ENCODE assay signal across 33 cellular contexts in genomic region chr6:131643855-131644460, GRCh38. TPM values are rescaled to one million over a fixed set of nuclear protein-coding genes. Genes with fewer than 3 reads are reported as not detected.
"Had no signal": no experiment of that assay in that cellular context is flagged by ENCODE, and none has a peak within 500 bp of the region (broad histone marks: within the 10 kb centered on the region; RNA-seq: fewer than 3 reads in every experiment).

No MANE protein-coding gene starts in this region.

- H3K4me3 ChIP-seq: ascending aorta, body of pancreas, breast epithelium, MG63, Peyer's patch had no signal

- H3K27ac ChIP-seq: ascending aorta, body of pancreas, breast epithelium, RWPE1 had no signal

- H3K4me1 Mint-ChIP-seq: activated CD4-positive, alpha-beta T cell treated with anti-CD3 and anti-CD28 coated beads for 36 hours; activated naive CD4-positive, alpha-beta T cell treated with anti-CD3 and anti-CD28 coated beads, Interleukin-2, amount 50 U/mL, for 24 hours; activated naive CD8-positive, alpha-beta T cell treated with anti-CD3 and anti-CD28 coated beads, Interleukin-2, amount 10 ng/mL, durations not matched to agents 7 days and 5 days; IgD-negative memory B cell; WTC11 had no signal

- DNase-seq: activated CD4-positive, alpha-beta T cell treated with anti-CD3 and anti-CD28 coated beads for 36 hours; activated CD4-positive, alpha-beta T cell treated with anti-CD3 and anti-CD28 coated beads, Interleukin-2, amount 10 ng/mL, durations not matched to agents 7 days and 5 days; activated CD4-positive, alpha-beta T cell treated with anti-CD3 and anti-CD28 coated beads, Interleukin-2, amount 50 U/mL, for 48 hours; activated CD8-positive, alpha-beta T cell treated with anti-CD3 and anti-CD28 coated beads, Interleukin-2, amount 10 ng/mL, durations not matched to agents 7 days and 5 days; activated gamma-delta T cell; activated naive CD4-positive, alpha-beta T cell treated with Interleukin-2 at 50 U/mL for 16 hours; activated naive CD8-positive, alpha-beta T cell treated with anti-CD3 and anti-CD28 coated beads, Interleukin-2, amount 10 ng/mL, durations not matched to agents 7 days and 5 days; activated T-cell treated with anti-CD3 and anti-CD28 coated beads, Interleukin-2, amount 50 U/mL, for 24 hours; Kasumi-1; KG1; MG63; MV-4-11; NCI-H146; NCI-H187; NCI-H226; NCI-H524; PC-3; SIG-M5; SW 1271; T-helper 1 cell; T-helper 2 cell; T-helper 9 cell had no signal

- H3K36me3 Mint-ChIP-seq: activated naive CD4-positive, alpha-beta T cell treated with anti-CD3 and anti-CD28 coated beads, Interleukin-2, amount 50 U/mL, for 24 hours; activated naive CD8-positive, alpha-beta T cell treated with anti-CD3 and anti-CD28 coated beads, Interleukin-2, amount 10 ng/mL, durations not matched to agents 7 days and 5 days; IgD-negative memory B cell; WTC11 had no signal

- H3K27me3 Mint-ChIP-seq: activated CD4-positive, alpha-beta T cell treated with anti-CD3 and anti-CD28 coated beads for 36 hours; activated CD4-positive, alpha-beta T cell treated with anti-CD3 and anti-CD28 coated beads, Interleukin-2, amount 10 ng/mL, durations not matched to agents 7 days and 5 days; activated naive CD4-positive, alpha-beta T cell treated with anti-CD3 and anti-CD28 coated beads, Interleukin-2, amount 50 U/mL, for 24 hours; activated T-cell treated with anti-CD3 and anti-CD28 coated beads, Interleukin-2, amount 50 U/mL, for 24 hours had no signal

- H3K27ac Mint-ChIP-seq: activated CD4-positive, alpha-beta T cell treated with anti-CD3 and anti-CD28 coated beads for 36 hours; activated CD4-positive, alpha-beta T cell treated with anti-CD3 and anti-CD28 coated beads, Interleukin-2, amount 10 ng/mL, durations not matched to agents 7 days and 5 days; activated CD8-positive, alpha-beta T cell treated with anti-CD3 and anti-CD28 coated beads, Interleukin-2, amount 10 ng/mL, durations not matched to agents 7 days and 5 days; activated naive CD4-positive, alpha-beta T cell treated with anti-CD3 and anti-CD28 coated beads, Interleukin-2, amount 50 U/mL, for 24 hours; activated naive CD8-positive, alpha-beta T cell treated with anti-CD3 and anti-CD28 coated beads, Interleukin-2, amount 10 ng/mL, durations not matched to agents 7 days and 5 days; activated T-cell treated with anti-CD3 and anti-CD28 coated beads, Interleukin-2, amount 50 U/mL, for 24 hours; activated T-helper 2 cell treated with anti-CD3 and anti-CD28 coated beads, Interferon-gamma antibody, Interleukin-2, Interleukin-4, amounts not matched to agents 10 μg/mL and 5 μg/mL and 100 μg/mL, durations not matched to agents 14 hours and 24 hours and 36 hours; IgD-negative memory B cell; WTC11 had no signal

- H3K9me3 Mint-ChIP-seq: activated CD4-positive, alpha-beta T cell treated with anti-CD3 and anti-CD28 coated beads, Interleukin-2, amount 10 ng/mL, durations not matched to agents 7 days and 5 days; activated naive CD4-positive, alpha-beta T cell treated with anti-CD3 and anti-CD28 coated beads, Interleukin-2, amount 50 U/mL, for 24 hours; activated T-cell treated with anti-CD3 and anti-CD28 coated beads, Interleukin-2, amount 50 U/mL, for 24 hours; IgD-negative memory B cell; WTC11 had no signal

- H3K4me3 Mint-ChIP-seq: activated CD4-positive, alpha-beta T cell treated with anti-CD3 and anti-CD28 coated beads for 36 hours; activated CD4-positive, alpha-beta T cell treated with anti-CD3 and anti-CD28 coated beads, Interleukin-2, amount 10 ng/mL, durations not matched to agents 7 days and 5 days; activated CD8-positive, alpha-beta T cell treated with anti-CD3 and anti-CD28 coated beads, Interleukin-2, amount 10 ng/mL, durations not matched to agents 7 days and 5 days; activated naive CD4-positive, alpha-beta T cell treated with anti-CD3 and anti-CD28 coated beads, Interleukin-2, amount 50 U/mL, for 24 hours; activated naive CD8-positive, alpha-beta T cell treated with anti-CD3 and anti-CD28 coated beads, Interleukin-2, amount 10 ng/mL, durations not matched to agents 7 days and 5 days; activated T-cell treated with anti-CD3 and anti-CD28 coated beads, Interleukin-2, amount 50 U/mL, for 24 hours; IgD-negative memory B cell; WTC11 had no signal

- ATAC-seq: activated CD4-positive, alpha-beta T cell treated with anti-CD3 and anti-CD28 coated beads for 36 hours; activated CD4-positive, CD25-positive, alpha-beta regulatory T cell treated with anti-CD3 and anti-CD28 coated beads, Interleukin-2, amount 50 U/mL, for 24 hours; activated CD8-positive, alpha-beta T cell treated with anti-CD3 and anti-CD28 coated beads, Interleukin-2, amount 10 ng/mL, durations not matched to agents 7 days and 5 days; PC-3; Right ventricle myocardium inferior; WTC11 had no signal

RNA-seq across cellular contexts. Expression of gene ENPP3, which starts 6.9 kb away (rescaled TPM):
- total RNA-seq: ascending aorta, WTC11 had no signal

RNA-seq across cellular contexts. Expression of gene OR2A4, which starts 57.2 kb away (rescaled TPM):
- total RNA-seq: activated CD4-positive, alpha-beta T cell treated with anti-CD3 and anti-CD28 coated beads for 36 hours; activated CD4-positive, alpha-beta T cell treated with anti-CD3 and anti-CD28 coated beads, Interleukin-2, amount 10 ng/mL, durations not matched to agents 7 days and 5 days; activated CD8-positive, alpha-beta T cell treated with anti-CD3 and anti-CD28 coated beads, Interleukin-2, amount 10 ng/mL, durations not matched to agents 7 days and 5 days; activated naive CD8-positive, alpha-beta T cell treated with anti-CD3 and anti-CD28 coated beads, Interleukin-2, amount 10 ng/mL, durations not matched to agents 7 days and 5 days; activated T-helper 2 cell treated with anti-CD3 and anti-CD28 coated beads, Interferon-gamma antibody, Interleukin-2, Interleukin-4, amounts not matched to agents 10 μg/mL and 5 μg/mL and 100 μg/mL, durations not matched to agents 14 hours and 24 hours and 36 hours; ascending aorta; body of pancreas; Right ventricle myocardium inferior; WTC11 had no signal
